In the genomic region with DNA sequence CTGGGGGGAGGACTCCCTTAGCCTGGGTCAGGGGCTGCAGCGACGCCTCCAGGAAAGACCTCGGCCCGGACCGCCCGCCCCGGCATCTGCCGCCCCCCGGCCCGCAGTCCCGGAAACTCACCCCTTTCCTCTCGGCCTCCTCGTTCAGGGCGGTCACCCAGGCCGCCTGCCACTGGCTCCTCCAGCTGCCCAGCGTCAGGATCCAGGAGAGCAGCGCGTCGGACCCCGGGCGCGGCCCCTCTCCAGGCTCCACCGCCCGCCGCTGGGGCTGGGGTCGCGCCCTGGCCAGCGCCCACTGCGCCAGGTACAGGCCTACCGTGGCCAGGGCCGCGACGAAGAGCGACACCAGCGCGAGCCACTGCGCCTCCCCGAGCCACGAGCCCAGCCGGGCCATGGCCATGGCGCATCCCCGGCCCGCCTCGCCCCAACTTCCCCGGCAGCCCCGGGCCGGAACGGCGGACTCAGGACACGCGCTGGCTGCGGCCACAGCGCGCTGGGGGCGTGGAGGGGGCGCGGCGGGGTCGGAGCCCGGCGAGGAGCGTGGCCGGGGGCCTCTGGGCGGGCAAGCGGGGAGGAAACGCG, we compare ENCODE assay signal across 1 cellular context.
TF ChIP-seq lines count a peak whose summit lies in the region.

No MANE protein-coding gene starts in this region.

TF ChIP-seq in GM23338, 12 proteins besides CTCF, POLR2A, EP300 and RAD21:
- TF ChIP-seq JUNB (IDR thresholded peaks at IDR 0.05; ENCODE audit: unreplicated experiment) = no peak
- no peak for TF ChIP-seq ZNF331 (CRISPR knock-in tag; IDR thresholded peaks at IDR 0.05; ENCODE audit: low read depth)
- no peak for TF ChIP-seq ZNF114 (CRISPR knock-in tag; IDR thresholded peaks at IDR 0.05)
- TF ChIP-seq CREB1 (CRISPR knock-in tag; IDR thresholded peaks at IDR 0.05; ENCODE audit: low read depth) = no peak
- TF ChIP-seq, protein P1, sequence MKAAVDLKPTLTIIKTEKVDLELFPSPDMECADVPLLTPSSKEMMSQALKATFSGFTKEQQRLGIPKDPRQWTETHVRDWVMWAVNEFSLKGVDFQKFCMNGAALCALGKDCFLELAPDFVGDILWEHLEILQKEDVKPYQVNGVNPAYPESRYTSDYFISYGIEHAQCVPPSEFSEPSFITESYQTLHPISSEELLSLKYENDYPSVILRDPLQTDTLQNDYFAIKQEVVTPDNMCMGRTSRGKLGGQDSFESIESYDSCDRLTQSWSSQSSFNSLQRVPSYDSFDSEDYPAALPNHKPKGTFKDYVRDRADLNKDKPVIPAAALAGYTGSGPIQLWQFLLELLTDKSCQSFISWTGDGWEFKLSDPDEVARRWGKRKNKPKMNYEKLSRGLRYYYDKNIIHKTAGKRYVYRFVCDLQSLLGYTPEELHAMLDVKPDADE (IDR thresholded peaks at IDR 0.05) = no peak
- no peak for TF ChIP-seq POLR2AphosphoS5 (IDR thresholded peaks at IDR 0.05; ENCODE audit: low read depth)
